Comparison of ENCODE assay signal across 1 cellular context in genomic region chr5:169583101-169583423, GRCh38.
TF ChIP-seq lines count a peak whose summit lies in the region.

No MANE protein-coding gene starts in this region.

TF ChIP-seq in HepG2, 621 proteins besides CTCF, POLR2A, EP300 and RAD21:
- TF ChIP-seq THAP9 (CRISPR knock-in tag; IDR thresholded peaks at IDR 0.05; ENCODE audit: borderline replicate concordance): no peak
- no peak for TF ChIP-seq ZBTB39 (CRISPR knock-in tag; IDR thresholded peaks at IDR 0.05)
- TF ChIP-seq HOXA7 (CRISPR knock-in tag; IDR thresholded peaks at IDR 0.05): no peak
- no peak for TF ChIP-seq ARNT2 (CRISPR knock-in tag; IDR thresholded peaks at IDR 0.05; ENCODE audit: low read depth)
- TF ChIP-seq ZNF143 (CRISPR knock-in tag; IDR thresholded peaks at IDR 0.05): no peak
- TF ChIP-seq DRAP1 (CRISPR knock-in tag; IDR thresholded peaks at IDR 0.05): no peak
- TF ChIP-seq EHMT2 (IDR thresholded peaks at IDR 0.05; ENCODE audit: borderline replicate concordance, low read depth, low read length): no peak
- TF ChIP-seq ZNF230 (CRISPR knock-in tag; IDR thresholded peaks at IDR 0.05): no peak
- no peak for TF ChIP-seq ZNF775 (CRISPR knock-in tag; IDR thresholded peaks at IDR 0.05; ENCODE audit: borderline replicate concordance)
- TF ChIP-seq ZSCAN22 (CRISPR knock-in tag; IDR thresholded peaks at IDR 0.05): no peak
- TF ChIP-seq SOX6 (IDR thresholded peaks at IDR 0.05): no peak
- peak; percentile 7; the same call in 1 of the 2 replicates for TF ChIP-seq SOX6 (CRISPR knock-in tag; IDR thresholded peaks at IDR 0.05)
- no peak for TF ChIP-seq PAWR (CRISPR knock-in tag; IDR thresholded peaks at IDR 0.05; ENCODE audit: borderline replicate concordance)
- no peak for TF ChIP-seq LCORL (IDR thresholded peaks at IDR 0.05)
- 0 out of 2 replicates have a peak, but pooled peaks have one; percentile 25 for TF ChIP-seq LCORL (CRISPR knock-in tag; IDR thresholded peaks at IDR 0.05)
TF ChIP-seq in HepG2: peak in this region for 2.
